In the genomic region with DNA sequence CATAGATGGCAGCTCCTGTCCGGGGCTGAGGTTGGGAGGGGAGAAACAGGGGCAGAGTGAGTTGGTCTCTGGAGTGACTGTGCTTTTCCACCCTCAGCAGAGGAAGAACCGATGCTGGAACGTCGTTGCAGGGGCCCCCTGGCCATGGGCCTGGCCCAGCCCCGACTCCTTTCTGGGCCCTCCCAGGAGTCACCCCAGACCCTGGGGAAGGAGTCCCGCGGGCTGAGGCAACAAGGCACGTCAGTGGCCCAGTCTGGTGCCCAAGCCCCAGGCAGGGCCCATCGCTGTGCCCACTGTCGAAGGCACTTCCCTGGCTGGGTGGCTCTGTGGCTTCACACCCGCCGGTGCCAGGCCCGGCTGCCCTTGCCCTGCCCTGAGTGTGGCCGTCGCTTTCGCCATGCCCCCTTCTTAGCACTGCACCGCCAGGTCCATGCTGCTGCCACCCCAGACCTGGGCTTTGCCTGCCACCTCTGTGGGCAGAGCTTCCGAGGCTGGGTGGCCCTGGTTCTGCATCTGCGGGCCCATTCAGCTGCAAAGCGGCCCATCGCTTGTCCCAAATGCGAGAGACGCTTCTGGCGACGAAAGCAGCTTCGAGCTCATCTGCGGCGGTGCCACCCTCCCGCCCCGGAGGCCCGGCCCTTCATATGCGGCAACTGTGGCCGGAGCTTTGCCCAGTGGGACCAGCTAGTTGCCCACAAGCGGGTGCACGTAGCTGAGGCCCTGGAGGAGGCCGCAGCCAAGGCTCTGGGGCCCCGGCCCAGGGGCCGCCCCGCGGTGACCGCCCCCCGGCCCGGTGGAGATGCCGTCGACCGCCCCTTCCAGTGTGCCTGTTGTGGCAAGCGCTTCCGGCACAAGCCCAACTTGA, we compare ENCODE assay signal across 9 cellular contexts. TPM values are rescaled to one million over a fixed set of nuclear protein-coding genes. Genes with fewer than 3 reads are reported as not detected.
A peak's percentile ranks its signal among the peaks of the same experiment; 100 is the strongest.
DNase-seq lines count a peak whose midpoint lies in the region; ATAC-seq, FAIRE-seq and TF ChIP-seq lines count a peak whose summit lies in the region.
"Had no signal": no experiment of that assay in that cellular context is flagged by ENCODE, and none has a peak within 500 bp of the region (broad histone marks: within the 10 kb centered on the region; RNA-seq: fewer than 3 reads in every experiment).

No MANE protein-coding gene starts in this region.

- CTCF ChIA-PET in endothelial cell of umbilical vein (lab: Charles Lee) = no interaction called here

- H3K36me3 Mint-ChIP-seq in activated naive CD4-positive, alpha-beta T cell treated with anti-CD3 and anti-CD28 coated beads, Interleukin-2, amount 50 U/mL, for 24 hours = peaks cover 2% of the 10 kb centered on the region
- peaks cover 53 to 60% of the 10 kb centered on the region in 2 donors for H3K36me3 Mint-ChIP-seq in stimulated activated naive B cell treated with anti-CD40 and anti-IgM and Interleukin-4, amounts not matched to agents 10 μg/mL and 1 μg/mL and 100 μg/mL, for 72 hours
- H3K36me3 Mint-ChIP-seq in effector memory CD8-positive, alpha-beta T cell (ENCODE audit: insufficient read depth) = peaks cover 21% of the 10 kb centered on the region

- no peak for TF ChIP-seq CTCF in endothelial cell of umbilical vein (IDR thresholded peaks at IDR 0.05; ENCODE audit: extremely low read depth in 1 of 2, insufficient read depth in 1 of 2, low read depth in 1 of 2, low read length in 2 of 2)

- no peak overlapping the region for H3K9ac ChIP-seq in endothelial cell of umbilical vein (replicated peaks; ENCODE audit: extremely low read depth, insufficient read depth, low read length)

- no peak overlapping the region for H3K4me2 ChIP-seq in endothelial cell of umbilical vein (ENCODE audit: insufficient read depth, low read length)

- intact Hi-C loops in endothelial cell of umbilical vein (cut with micrococcal nuclease) = loop anchor here (10.0 kb wide), 1 partner anchor 193 kb away; the partner anchor contains the start of gene GIMAP4

- POLR2A ChIA-PET in endothelial cell of umbilical vein (lab: Charles Lee) = no interaction called here

- H3K4me3 Mint-ChIP-seq in activated naive CD4-positive, alpha-beta T cell treated with anti-CD3 and anti-CD28 coated beads, Interleukin-2, amount 50 U/mL, for 24 hours = no peak overlapping the region
- H3K4me3 Mint-ChIP-seq in stimulated activated naive B cell treated with anti-CD40 and anti-IgM and Interleukin-4, amounts not matched to agents 10 μg/mL and 1 μg/mL and 100 μg/mL, for 72 hours = peak overlapping the region in 1 of 2 donors; percentile 96
- no peak overlapping the region for H3K4me3 Mint-ChIP-seq in effector memory CD8-positive, alpha-beta T cell

- H3K27me3 ChIP-seq in endothelial cell of umbilical vein (ENCODE audit: control insufficient read depth in 2 of 2, insufficient read depth in 2 of 2, low read length in 2 of 2) = no peaks in the 10 kb centered on the region
- H3K27me3 ChIP-seq: tibial nerve had no signal

- H3K9me3 Mint-ChIP-seq in activated naive CD4-positive, alpha-beta T cell treated with anti-CD3 and anti-CD28 coated beads, Interleukin-2, amount 50 U/mL, for 24 hours = no peaks in the 10 kb centered on the region
- H3K9me3 Mint-ChIP-seq in stimulated activated naive B cell treated with anti-CD40 and anti-IgM and Interleukin-4, amounts not matched to agents 10 μg/mL and 1 μg/mL and 100 μg/mL, for 72 hours = no peaks in the 10 kb centered on the region
- H3K9me3 Mint-ChIP-seq in effector memory CD8-positive, alpha-beta T cell = no peaks in the 10 kb centered on the region

- H2AFZ ChIP-seq in endothelial cell of umbilical vein (ENCODE audit: low read depth, low read length) = no peak overlapping the region

- H3K4me3 ChIP-seq in endothelial cell of umbilical vein (replicated peaks in 1 of 3; ENCODE audit: insufficient read depth in 1 of 3, low read depth in 1 of 3, low read length in 3 of 3) = no peak overlapping the region

- H3K4me1 Mint-ChIP-seq in activated naive CD4-positive, alpha-beta T cell treated with anti-CD3 and anti-CD28 coated beads, Interleukin-2, amount 50 U/mL, for 24 hours = peaks cover 65% of the 10 kb centered on the region
- peaks cover 47 to 76% of the 10 kb centered on the region in 2 donors for H3K4me1 Mint-ChIP-seq in stimulated activated naive B cell treated with anti-CD40 and anti-IgM and Interleukin-4, amounts not matched to agents 10 μg/mL and 1 μg/mL and 100 μg/mL, for 72 hours
- peaks cover 28 to 33% of the 10 kb centered on the region in 2 donors for H3K4me1 Mint-ChIP-seq in effector memory CD8-positive, alpha-beta T cell (ENCODE audit: low read depth in 2 of 2)

- dilution Hi-C loops in endothelial cell of umbilical vein (cut with MboI; ENCODE audit: extremely low pct_ligation_motif_present, low sequenced_read_pairs) = no loop called here

- peak overlapping the region; percentile 57 for H3K27ac ChIP-seq in endothelial cell of umbilical vein (ENCODE audit: insufficient read depth, low read depth, low read length)

- no peak for TF ChIP-seq POLR2A in endothelial cell of umbilical vein (IDR thresholded peaks at IDR 0.05; ENCODE audit: low read depth, low read length)

- peaks cover 15 to 37% of the 10 kb centered on the region in 2 experiments for H3K36me3 ChIP-seq in endothelial cell of umbilical vein (ENCODE audit: control insufficient read depth in 2 of 2, extremely low read depth in 1 of 2, insufficient read depth in 2 of 2, low read length in 2 of 2)

- H3K9me3 ChIP-seq in endothelial cell of umbilical vein (replicated peaks; ENCODE audit: control insufficient read depth, insufficient read depth, low read length) = no peaks in the 10 kb centered on the region
- H3K9me3 ChIP-seq: tibial nerve had no signal

- no peak for FAIRE-seq in endothelial cell of umbilical vein (lab: Jason Lieb, UNC)

- BruUV-seq in endothelial cell of umbilical vein (replicated peaks; lab: Mats Ljungman, UMichigan) = no TSS peak

- no peaks in the 10 kb centered on the region for H3K27me3 Mint-ChIP-seq in activated naive CD4-positive, alpha-beta T cell treated with anti-CD3 and anti-CD28 coated beads, Interleukin-2, amount 50 U/mL, for 24 hours
- no peaks in the 10 kb centered on the region for H3K27me3 Mint-ChIP-seq in stimulated activated naive B cell treated with anti-CD40 and anti-IgM and Interleukin-4, amounts not matched to agents 10 μg/mL and 1 μg/mL and 100 μg/mL, for 72 hours
- no peaks in the 10 kb centered on the region for H3K27me3 Mint-ChIP-seq in effector memory CD8-positive, alpha-beta T cell

- H3K4me1 ChIP-seq in endothelial cell of umbilical vein (ENCODE audit: control insufficient read depth, extremely low read depth, insufficient read depth, low read length) = peaks cover 17% of the 10 kb centered on the region

- H3K27ac Mint-ChIP-seq in activated naive CD4-positive, alpha-beta T cell treated with anti-CD3 and anti-CD28 coated beads, Interleukin-2, amount 50 U/mL, for 24 hours = peak overlapping the region; percentile 38
- peak overlapping the region; percentile 81 for H3K27ac Mint-ChIP-seq in stimulated activated naive B cell treated with anti-CD40 and anti-IgM and Interleukin-4, amounts not matched to agents 10 μg/mL and 1 μg/mL and 100 μg/mL, for 72 hours
- H3K27ac Mint-ChIP-seq in effector memory CD8-positive, alpha-beta T cell = no peak overlapping the region

- H3K79me2 ChIP-seq in endothelial cell of umbilical vein (ENCODE audit: control insufficient read depth, insufficient read depth, low read length) = peaks cover 54% of the 10 kb centered on the region

- no peak for ATAC-seq in stimulated activated naive B cell treated with anti-CD40 and anti-IgM and Interleukin-4, amounts not matched to agents 10 μg/mL and 1 μg/mL and 100 μg/mL, for 72 hours (replicated peaks)
- ATAC-seq in effector memory CD8-positive, alpha-beta T cell (replicated peaks) = no peak

- DNase-seq in activated naive CD4-positive, alpha-beta T cell treated with anti-CD3 and anti-CD28 coated beads, Interleukin-2, amount 50 U/mL, for 16 hours = no peak
- no peak for DNase-seq in endothelial cell of umbilical vein (ENCODE audit: low read depth, low spot score)
- no peak for DNase-seq in stimulated activated naive B cell treated with anti-CD40 and anti-IgM and Interleukin-4, amounts not matched to agents 10 μg/mL and 1 μg/mL and 100 μg/mL, for 72 hours
- DNase-seq in stimulated activated naive CD4-positive, alpha-beta T cell treated with Interleukin-2 at 50 U/mL for 16 hours (lab: John Stamatoyannopoulos, UW) = no peak
- DNase-seq in effector memory CD8-positive, alpha-beta T cell = no peak
- DNase-seq: Kasumi-1, T1000 had no signal

- H3K9me1 ChIP-seq in endothelial cell of umbilical vein (replicated peaks; ENCODE audit: control insufficient read depth, extremely low read depth, insufficient read depth, low read length) = no peaks in the 10 kb centered on the region

- H4K20me1 ChIP-seq in endothelial cell of umbilical vein (replicated peaks; ENCODE audit: control insufficient read depth, extremely low read depth, insufficient read depth, low read length) = no peaks in the 10 kb centered on the region

RNA-seq across cellular contexts. Expression of gene REPIN1, which starts 2.7 kb away (rescaled TPM):
- 139 and 140 TPM in 2 replicates for total RNA-seq in endothelial cell of umbilical vein
- polyA plus RNA-seq in endothelial cell of umbilical vein = 108 and 116 TPM in 2 replicates
- 75.8 and 97.4 TPM in 2 replicates for polyA plus RNA-seq in endothelial cell of umbilical vein (2011; cell fraction: cytosol; rRNA removed)
- 109 and 118 TPM in 2 replicates for polyA plus RNA-seq in endothelial cell of umbilical vein (2011; cell fraction: nucleus; rRNA removed)
- 79.2 and 83.8 TPM in 2 replicates for polyA plus RNA-seq in endothelial cell of umbilical vein (2012)
- 62.8 and 65.7 TPM in 2 replicates for polyA minus RNA-seq in endothelial cell of umbilical vein
- 54.0 TPM for polyA minus RNA-seq in endothelial cell of umbilical vein (2011; cell fraction: cytosol; rRNA and poly(A)+ RNA removed)
- polyA minus RNA-seq in endothelial cell of umbilical vein (2011; cell fraction: nucleus; rRNA and poly(A)+ RNA removed) = 37.4 and 48.4 TPM in 2 replicates

RNA-seq across cellular contexts. Expression of gene ZNF775, which starts 7.8 kb away (rescaled TPM):
- total RNA-seq in endothelial cell of umbilical vein = 8.3 and 9.7 TPM in 2 replicates
- 5.8 and 7.4 TPM in 2 replicates for polyA plus RNA-seq in endothelial cell of umbilical vein
- polyA plus RNA-seq in endothelial cell of umbilical vein (2011; cell fraction: cytosol; rRNA removed) = 2.6 and 4.3 TPM in 2 replicates
- polyA plus RNA-seq in endothelial cell of umbilical vein (2011; cell fraction: nucleus; rRNA removed) = 2.7 and 3.0 TPM in 2 replicates
- polyA plus RNA-seq in endothelial cell of umbilical vein (2012) = 3.6 and 5.0 TPM in 2 replicates
- polyA minus RNA-seq in endothelial cell of umbilical vein = 2.3 and 3.7 TPM in 2 replicates
- 1.0 TPM for polyA minus RNA-seq in endothelial cell of umbilical vein (2011; cell fraction: cytosol; rRNA and poly(A)+ RNA removed)
- 0.58 and 2.4 TPM in 2 replicates for polyA minus RNA-seq in endothelial cell of umbilical vein (2011; cell fraction: nucleus; rRNA and poly(A)+ RNA removed)

RNA-seq across cellular contexts. Expression of gene RARRES2, which starts 29.9 kb away (rescaled TPM):
- total RNA-seq in endothelial cell of umbilical vein = not detected in 2 replicates
- polyA plus RNA-seq in endothelial cell of umbilical vein = 0.24 TPM in 1 of 2 replicates, not detected in the other
- not detected in 2 replicates for polyA plus RNA-seq in endothelial cell of umbilical vein (2011; cell fraction: cytosol; rRNA removed)
- polyA plus RNA-seq in endothelial cell of umbilical vein (2011; cell fraction: nucleus; rRNA removed) = not detected in 2 replicates
- 0.98 TPM in 1 of 2 replicates, not detected in the other for polyA plus RNA-seq in endothelial cell of umbilical vein (2012)
- polyA minus RNA-seq in endothelial cell of umbilical vein = 0.57 TPM in 1 of 2 replicates, not detected in the other
- polyA minus RNA-seq in endothelial cell of umbilical vein (2011; cell fraction: cytosol; rRNA and poly(A)+ RNA removed) = not detected
- polyA minus RNA-seq in endothelial cell of umbilical vein (2011; cell fraction: nucleus; rRNA and poly(A)+ RNA removed) = not detected in 2 replicates

RNA-seq across cellular contexts. Expression of gene ACTR3C, which starts 48.0 kb away (rescaled TPM):
- total RNA-seq in endothelial cell of umbilical vein = 0.69 TPM in 1 of 2 replicates, not detected in the other
- polyA plus RNA-seq in endothelial cell of umbilical vein = 0.24 and 0.33 TPM in 2 replicates
- 0.18 and 0.25 TPM in 2 replicates for polyA plus RNA-seq in endothelial cell of umbilical vein (2011; cell fraction: cytosol; rRNA removed)
- 0.06 and 0.66 TPM in 2 replicates for polyA plus RNA-seq in endothelial cell of umbilical vein (2011; cell fraction: nucleus; rRNA removed)
- polyA plus RNA-seq in endothelial cell of umbilical vein (2012) = 1.4 and 1.6 TPM in 2 replicates
- polyA minus RNA-seq in endothelial cell of umbilical vein = 1.1 and 2.4 TPM in 2 replicates
- polyA minus RNA-seq in endothelial cell of umbilical vein (2011; cell fraction: cytosol; rRNA and poly(A)+ RNA removed) = 10.3 TPM
- 0.63 and 0.87 TPM in 2 replicates for polyA minus RNA-seq in endothelial cell of umbilical vein (2011; cell fraction: nucleus; rRNA and poly(A)+ RNA removed)

RNA-seq across cellular contexts. Expression of gene LRRC61, which starts 48.2 kb away (rescaled TPM):
- total RNA-seq in endothelial cell of umbilical vein = 0.39 TPM in 1 of 2 replicates, not detected in the other
- polyA plus RNA-seq in endothelial cell of umbilical vein = 0.72 TPM in 2 replicates
- polyA plus RNA-seq in endothelial cell of umbilical vein (2011; cell fraction: cytosol; rRNA removed) = 0.65 and 0.82 TPM in 2 replicates
- 0.24 TPM in 1 of 2 replicates, not detected in the other for polyA plus RNA-seq in endothelial cell of umbilical vein (2011; cell fraction: nucleus; rRNA removed)
- polyA plus RNA-seq in endothelial cell of umbilical vein (2012) = 1.6 and 2.1 TPM in 2 replicates
- 0.32 and 2.1 TPM in 2 replicates for polyA minus RNA-seq in endothelial cell of umbilical vein
- 38.1 TPM for polyA minus RNA-seq in endothelial cell of umbilical vein (2011; cell fraction: cytosol; rRNA and poly(A)+ RNA removed)
- 1.3 and 1.9 TPM in 2 replicates for polyA minus RNA-seq in endothelial cell of umbilical vein (2011; cell fraction: nucleus; rRNA and poly(A)+ RNA removed)

Comparison
In these comparisons a context has a peak if more than half of its experiments do, and no peak if none do; other contexts are left out.
1. H3K27ac Mint-ChIP-seq: peak in activated naive CD4-positive, alpha-beta T cell treated with anti-CD3 and anti-CD28 coated beads, Interleukin-2, amount 50 U/mL, for 24 hours (single experiment) and stimulated activated naive B cell treated with anti-CD40 and anti-IgM and Interleukin-4, amounts not matched to agents 10 μg/mL and 1 μg/mL and 100 μg/mL, for 72 hours (single experiment); none in effector memory CD8-positive, alpha-beta T cell (0 of 2).